20 cellular contexts compared by ENCODE assay signal in genomic region chr9:92223758-92224157, GRCh38.
DNase-seq lines count a peak whose midpoint lies in the region; ATAC-seq and TF ChIP-seq lines count a peak whose summit lies in the region.
"Had no signal": no experiment of that assay in that cellular context is flagged by ENCODE, and none has a peak within 500 bp of the region (broad histone marks: within the 10 kb centered on the region; RNA-seq: fewer than 3 reads in every experiment).

No MANE protein-coding gene starts in this region.

- no peak for DNase-seq in activated T-cell treated with anti-CD3 and anti-CD28 coated beads, Interleukin-2, amount 50 U/mL, for 24 hours
- DNase-seq in activated T-cell treated with anti-CD3 and anti-CD28 coated beads, Interleukin-2, amount 50 U/mL, for 4 hours: no peak
- DNase-seq in BE2C (peak; percentile 34), T-helper 17 cell (no peak), left kidney (ENCODE audit: low read depth, low spot score) (peak; percentile 18), immature natural killer cell (no peak)
- DNase-seq in effector CD8-positive, alpha-beta T cell (lab: John Stamatoyannopoulos, UW): no peak
- DNase-seq: COR-L47, DMS79, IMR-90, MV-4-11, NCI-H1105 treated with DMSO at 0.1 percent for 48 hours, NCI-H1694, NCI-H2081, NCI-H2171 treated with DMSO at 0.1 percent for 48 hours, NCI-H524 treated with DMSO at 0.1 percent for 48 hours, NCI-H82, Peyer's patch had no signal

- H3K36me3 ChIP-seq in BE2C: peaks cover 73% of the 10 kb centered on the region

- H3K9me3 ChIP-seq in BE2C (no peaks in the 10 kb centered on the region), T-helper 17 cell (ENCODE audit: control insufficient read depth, low read length, poor library complexity, severe bottlenecking) (no peaks in the 10 kb centered on the region)
- H3K9me3 ChIP-seq: SJSA1 had no signal

- no peak for ATAC-seq in activated T-cell treated with anti-CD3 and anti-CD28 coated beads, Interleukin-2, amount 50 U/mL, for 4 hours
- ATAC-seq in T-helper 17 cell: no peak

- no peaks in the 10 kb centered on the region for H3K27me3 Mint-ChIP-seq in activated T-cell treated with anti-CD3 and anti-CD28 coated beads, Interleukin-2, amount 50 U/mL, for 24 hours
- no peaks in the 10 kb centered on the region for H3K27me3 Mint-ChIP-seq in activated T-cell treated with anti-CD3 and anti-CD28 coated beads, Interleukin-2, amount 50 U/mL, for 4 hours (ENCODE audit: low read depth)
- no peaks in the 10 kb centered on the region for H3K27me3 Mint-ChIP-seq in T-helper 17 cell
- H3K27me3 Mint-ChIP-seq in immature natural killer cell (ENCODE audit: low read depth in 3 of 3): no peaks in the 10 kb centered on the region
- H3K27me3 Mint-ChIP-seq: B cell had no signal

- H3K4me3 Mint-ChIP-seq in activated T-cell treated with anti-CD3 and anti-CD28 coated beads, Interleukin-2, amount 50 U/mL, for 24 hours: no peak overlapping the region
- no peak overlapping the region for H3K4me3 Mint-ChIP-seq in activated T-cell treated with anti-CD3 and anti-CD28 coated beads, Interleukin-2, amount 50 U/mL, for 4 hours
- H3K4me3 Mint-ChIP-seq in T-helper 17 cell: no peak overlapping the region
- no peak overlapping the region for H3K4me3 Mint-ChIP-seq in immature natural killer cell
- H3K4me3 Mint-ChIP-seq: B cell had no signal

- H3K4me1 Mint-ChIP-seq in activated T-cell treated with anti-CD3 and anti-CD28 coated beads, Interleukin-2, amount 50 U/mL, for 24 hours (ENCODE audit: low read depth): peaks cover 1% of the 10 kb centered on the region
- H3K4me1 Mint-ChIP-seq in activated T-cell treated with anti-CD3 and anti-CD28 coated beads, Interleukin-2, amount 50 U/mL, for 4 hours (ENCODE audit: low read depth): no peaks in the 10 kb centered on the region
- H3K4me1 Mint-ChIP-seq in T-helper 17 cell (peaks cover 6% of the 10 kb centered on the region), immature natural killer cell (peaks cover 0 to 2% of the 10 kb centered on the region in 2 donors)
- H3K4me1 Mint-ChIP-seq: B cell had no signal

- H3K27me3 ChIP-seq in BE2C: no peaks in the 10 kb centered on the region
- H3K27me3 ChIP-seq: Peyer's patch, SJSA1 had no signal

- H3K27ac Mint-ChIP-seq in activated T-cell treated with anti-CD3 and anti-CD28 coated beads, Interleukin-2, amount 50 U/mL, for 24 hours: peak overlapping the region; percentile 37
- peak overlapping the region; percentile 62 for H3K27ac Mint-ChIP-seq in T-helper 17 cell
- peak overlapping the region in 2 of 6 donors; percentile 14 to 40 for H3K27ac Mint-ChIP-seq in immature natural killer cell
- H3K27ac Mint-ChIP-seq: B cell had no signal

- no peaks in the 10 kb centered on the region for H3K4me1 ChIP-seq in BE2C
- H3K4me1 ChIP-seq: Peyer's patch, SJSA1 had no signal

- peaks cover 10% of the 10 kb centered on the region for H3K9me3 Mint-ChIP-seq in activated T-cell treated with anti-CD3 and anti-CD28 coated beads, Interleukin-2, amount 50 U/mL, for 24 hours
- no peaks in the 10 kb centered on the region for H3K9me3 Mint-ChIP-seq in activated T-cell treated with anti-CD3 and anti-CD28 coated beads, Interleukin-2, amount 50 U/mL, for 4 hours
- no peaks in the 10 kb centered on the region for H3K9me3 Mint-ChIP-seq in immature natural killer cell

- no peak for TF ChIP-seq CTCF in BE2C (IDR thresholded peaks at IDR 0.05; ENCODE audit: low read depth, low read length)

- peaks cover 76% of the 10 kb centered on the region for H3K36me3 Mint-ChIP-seq in activated T-cell treated with anti-CD3 and anti-CD28 coated beads, Interleukin-2, amount 50 U/mL, for 24 hours (ENCODE audit: low read depth)
- peaks cover 53% of the 10 kb centered on the region for H3K36me3 Mint-ChIP-seq in activated T-cell treated with anti-CD3 and anti-CD28 coated beads, Interleukin-2, amount 50 U/mL, for 4 hours (ENCODE audit: insufficient read depth)
- peaks cover 16% of the 10 kb centered on the region for H3K36me3 Mint-ChIP-seq in T-helper 17 cell (ENCODE audit: low read depth)
- peaks cover 20 to 49% (median 34%) of the 10 kb centered on the region in 3 donors for H3K36me3 Mint-ChIP-seq in immature natural killer cell

- no peak overlapping the region for H3K4me3 ChIP-seq in BE2C (ENCODE audit: low read depth, low read length)
- H3K4me3 ChIP-seq: Peyer's patch, SJSA1 had no signal

Comparison
In these comparisons a context has a peak if more than half of its experiments do, and no peak if none do; other contexts are left out.
1. DNase-seq: peak in BE2C (single experiment) and left kidney (single experiment); none in activated T-cell treated with anti-CD3 and anti-CD28 coated beads, Interleukin-2, amount 50 U/mL, for 24 hours (single experiment), activated T-cell treated with anti-CD3 and anti-CD28 coated beads, Interleukin-2, amount 50 U/mL, for 4 hours (single experiment), T-helper 17 cell (0 of 3), immature natural killer cell (0 of 3) and effector CD8-positive, alpha-beta T cell (single experiment).